In genomic region chr1:44151332-44151731, GRCh38 we compare ENCODE assay signal across 22 cellular contexts. TPM values are rescaled to one million over a fixed set of nuclear protein-coding genes. Genes with fewer than 3 reads are reported as not detected.
A peak's percentile ranks its signal among the peaks of the same experiment; 100 is the strongest.
DNase-seq lines count a peak whose midpoint lies in the region; ATAC-seq and TF ChIP-seq lines count a peak whose summit lies in the region.
"Had no signal": no experiment of that assay in that cellular context is flagged by ENCODE, and none has a peak within 500 bp of the region (broad histone marks: within the 10 kb centered on the region; RNA-seq: fewer than 3 reads in every experiment).

No MANE protein-coding gene starts in this region.

- no peaks in the 10 kb centered on the region for H3K36me3 Mint-ChIP-seq in activated T-cell treated with anti-CD3 and anti-CD28 coated beads, Interleukin-2, amount 50 U/mL, for 72 hours (ENCODE audit: insufficient read depth in 2 of 2)
- no peaks in the 10 kb centered on the region for H3K36me3 Mint-ChIP-seq in activated T-cell treated with anti-CD3 and anti-CD28 coated beads, Interleukin-2, amount 50 U/mL, for 24 hours (ENCODE audit: low read depth)
- H3K36me3 Mint-ChIP-seq: CD8-positive, alpha-beta T cell; IgD-negative memory B cell had no signal

- peak overlapping the region; percentile 2; the same call in 1 of the 2 replicates for H2AFZ ChIP-seq in OCI-LY3 (ENCODE audit: low read depth, low read length)
- H2AFZ ChIP-seq: GM23248 had no signal

- intact Hi-C loops in heart right ventricle (cut with DNase I) (no loop called here), spleen (cut with DNase I; ENCODE audit: low total_unique reads) (no loop called here)

- H3K4me3 Mint-ChIP-seq in activated T-cell treated with anti-CD3 and anti-CD28 coated beads, Interleukin-2, amount 50 U/mL, for 72 hours: peak overlapping the region in 1 of 2 donors; percentile 47
- H3K4me3 Mint-ChIP-seq in activated T-cell treated with anti-CD3 and anti-CD28 coated beads, Interleukin-2, amount 50 U/mL, for 24 hours: no peak overlapping the region
- H3K4me3 Mint-ChIP-seq: CD8-positive, alpha-beta T cell; IgD-negative memory B cell had no signal

- H3K9ac ChIP-seq in OCI-LY3 (ENCODE audit: low read length): peak overlapping the region; percentile 10; the same call in 1 of the 2 replicates
- H3K9ac ChIP-seq: BLaER1 treated with 17β-estradiol and CSF1 and Interleukin-3, amounts not matched to agents 10 nM and 100 nM; GM23248 had no signal

- no peaks in the 10 kb centered on the region for H4K20me1 ChIP-seq in OCI-LY3 (ENCODE audit: insufficient read depth, low read length)
- H4K20me1 ChIP-seq: BLaER1 treated with 17β-estradiol and CSF1 and Interleukin-3, amounts not matched to agents 10 nM and 100 nM had no signal

- H3K79me2 ChIP-seq in OCI-LY3 (ENCODE audit: low read length): no peaks in the 10 kb centered on the region

- H3K4me2 ChIP-seq in OCI-LY3 (ENCODE audit: low read length): peak overlapping the region; percentile 59
- H3K4me2 ChIP-seq: BLaER1 treated with 17β-estradiol and CSF1 and Interleukin-3, amounts not matched to agents 10 nM and 100 nM had no signal

- H3K36me3 ChIP-seq in OCI-LY3 (replicated peaks; ENCODE audit: low read depth, low read length): no peaks in the 10 kb centered on the region
- no peaks in the 10 kb centered on the region for H3K36me3 ChIP-seq in heart right ventricle
- no peaks in the 10 kb centered on the region for H3K36me3 ChIP-seq in spleen
- H3K36me3 ChIP-seq: BLaER1 treated with 17β-estradiol and CSF1 and Interleukin-3, amounts not matched to agents 10 nM and 100 nM; MG63; SJSA1 had no signal

- TF ChIP-seq CTCF in GM10248 (IDR thresholded peaks at IDR 0.05; ENCODE audit: control extremely low read depth, extremely low read depth, low read depth, missing control alignments) (no peak), GM12865 (IDR thresholded peaks at IDR 0.05; ENCODE audit: insufficient read depth, low read depth, low read length, missing control alignments) (no peak), OCI-LY3 (IDR thresholded peaks at IDR 0.05; ENCODE audit: low read depth, low read length) (no peak), heart right ventricle (IDR thresholded peaks at IDR 0.05) (no peak), spleen (IDR thresholded peaks at IDR 0.05 in 8 of 11, conservative IDR thresholded peaks at IDR 0.05 in 3 of 11) (no peak)

- POLR2A ChIA-PET in GM10248 (lab: Yijun Ruan, JAX): interaction anchor here (0.6 kb wide), 1 partner anchor 15 kb away, joined by 3 read pairs; no protein-coding TSS in a partner anchor

- WGBS in heart right ventricle, 2 donors: 71 to 74% methylated on average over 6 of the region's 6 CpGs
- WGBS in spleen, 5 donors: 55 to 82% (median 67%) methylated on average over 6 of the region's 6 CpGs

- CTCF ChIA-PET in GM10248 (lab: Yijun Ruan, JAX): interaction anchor here (0.9 to 1.6 kb wide), 5 partner anchors 12 to 64 kb away, joined by 3 to 6 read pairs (median 3); partner anchors contain the start of gene DMAP1

- H3K4me1 ChIP-seq in OCI-LY3 (ENCODE audit: low read length): peaks cover 14% of the 10 kb centered on the region
- H3K4me1 ChIP-seq in heart right ventricle: no peaks in the 10 kb centered on the region
- H3K4me1 ChIP-seq in spleen: no peaks in the 10 kb centered on the region

- H3K9me3 Mint-ChIP-seq in activated T-cell treated with anti-CD3 and anti-CD28 coated beads, Interleukin-2, amount 50 U/mL, for 72 hours: peaks cover 2% of the 10 kb centered on the region in 2 donors
- peaks cover 5% of the 10 kb centered on the region for H3K9me3 Mint-ChIP-seq in activated T-cell treated with anti-CD3 and anti-CD28 coated beads, Interleukin-2, amount 50 U/mL, for 24 hours
- H3K9me3 Mint-ChIP-seq: CD8-positive, alpha-beta T cell had no signal

- H3K9me3 ChIP-seq in OCI-LY3 (ENCODE audit: insufficient read depth, low read length) (no peaks in the 10 kb centered on the region), heart right ventricle (peaks cover 0 to 7% (median 0%) of the 10 kb centered on the region in 11 donors), spleen (peaks cover 0 to 9% (median 8%) of the 10 kb centered on the region in 8 donors)
- H3K9me3 ChIP-seq: MG63, SJSA1 had no signal

- H3K27me3 Mint-ChIP-seq in activated T-cell treated with anti-CD3 and anti-CD28 coated beads, Interleukin-2, amount 50 U/mL, for 72 hours (ENCODE audit: low read depth): peaks cover 17% of the 10 kb centered on the region
- peaks cover 29% of the 10 kb centered on the region for H3K27me3 Mint-ChIP-seq in activated T-cell treated with anti-CD3 and anti-CD28 coated beads, Interleukin-2, amount 50 U/mL, for 24 hours

- H3K4me3 ChIP-seq in GM12865 (ENCODE audit: low read depth, low read length) (no peak overlapping the region), OCI-LY3 (ENCODE audit: low read length) (peak overlapping the region; percentile 41), heart right ventricle (no peak overlapping the region), spleen (no peak overlapping the region)
- H3K4me3 ChIP-seq: BLaER1 treated with 17β-estradiol and CSF1 and Interleukin-3, amounts not matched to agents 10 nM and 100 nM; GM23248; MG63; SJSA1 had no signal

- no peaks in the 10 kb centered on the region for H3K4me1 Mint-ChIP-seq in activated T-cell treated with anti-CD3 and anti-CD28 coated beads, Interleukin-2, amount 50 U/mL, for 72 hours (ENCODE audit: low read depth)
- peaks cover 19% of the 10 kb centered on the region for H3K4me1 Mint-ChIP-seq in activated T-cell treated with anti-CD3 and anti-CD28 coated beads, Interleukin-2, amount 50 U/mL, for 24 hours (ENCODE audit: low read depth)
- H3K4me1 Mint-ChIP-seq: IgD-negative memory B cell had no signal

- DNase-seq in activated T-cell treated with anti-CD3 and anti-CD28 coated beads, Interleukin-2, amount 50 U/mL, for 72 hours: peak in 1 of 2 donors; percentile 1
- no peak for DNase-seq in activated T-cell treated with anti-CD3 and anti-CD28 coated beads, Interleukin-2, amount 50 U/mL, for 24 hours
- DNase-seq in GM10248 (ENCODE audit: extremely low spot score): peak; percentile 43
- peak; percentile 50 for DNase-seq in GM12865 (ENCODE audit: low read depth)
- no peak for DNase-seq in heart right ventricle
- no peak for DNase-seq in spleen
- DNase-seq: Calu3; CD8-positive, alpha-beta T cell; GF-D8; HCEC 1CT; Karpas-422; MG63; NCI-H1048; NCI-H1436; NCI-H1930; NCI-H345; NCI-H526 had no signal

- no peak for TF ChIP-seq POLR2A in spleen (IDR thresholded peaks at IDR 0.05)

- no peak overlapping the region for H3K27ac ChIP-seq in OCI-LY3 (ENCODE audit: low read length)
- no peak overlapping the region for H3K27ac ChIP-seq in heart right ventricle
- no peak overlapping the region for H3K27ac ChIP-seq in spleen
- H3K27ac ChIP-seq: BLaER1 treated with 17β-estradiol and CSF1 and Interleukin-3, amounts not matched to agents 10 nM and 100 nM; GM23248; SJSA1 had no signal

- H3K27ac Mint-ChIP-seq in activated T-cell treated with anti-CD3 and anti-CD28 coated beads, Interleukin-2, amount 50 U/mL, for 72 hours: peak overlapping the region; percentile 38
- H3K27ac Mint-ChIP-seq in activated T-cell treated with anti-CD3 and anti-CD28 coated beads, Interleukin-2, amount 50 U/mL, for 24 hours: no peak overlapping the region
- H3K27ac Mint-ChIP-seq: CD8-positive, alpha-beta T cell; IgD-negative memory B cell had no signal

- no peaks in the 10 kb centered on the region for H3K27me3 ChIP-seq in OCI-LY3 (ENCODE audit: low read depth, low read length)
- H3K27me3 ChIP-seq in heart right ventricle: peaks cover 0 to 35% (median 26%) of the 10 kb centered on the region in 7 donors
- peaks cover 0 to 29% (median 0%) of the 10 kb centered on the region in 7 donors for H3K27me3 ChIP-seq in spleen (replicated peaks in 1 of 7)
- H3K27me3 ChIP-seq: BLaER1 treated with 17β-estradiol and CSF1 and Interleukin-3, amounts not matched to agents 10 nM and 100 nM; MG63 had no signal

- ATAC-seq in activated T-cell treated with anti-CD3 and anti-CD28 coated beads, Interleukin-2, amount 50 U/mL, for 72 hours (replicated peaks in 1 of 2): peak in 1 of 2 donors; percentile 53
- no peak for ATAC-seq in heart right ventricle
- ATAC-seq: CD8-positive, alpha-beta T cell had no signal

RNA-seq across cellular contexts. Expression of gene KLF18, which starts 9.9 kb away (rescaled TPM):
- not detected for total RNA-seq in activated T-cell treated with anti-CD3 and anti-CD28 coated beads, Interleukin-2, amount 50 U/mL, for 72 hours
- total RNA-seq in heart right ventricle: not detected
- not detected for polyA plus RNA-seq in heart right ventricle
- not detected for total RNA-seq in spleen
- not detected for polyA plus RNA-seq in spleen
- total RNA-seq: Calu3; CD8-positive, alpha-beta T cell; GM23248; SJSA1 had no signal
- polyA plus RNA-seq: GM23248, IgD-negative memory B cell had no signal

RNA-seq across cellular contexts. Expression of gene KLF17, which starts 32.7 kb away (rescaled TPM):
- not detected for total RNA-seq in activated T-cell treated with anti-CD3 and anti-CD28 coated beads, Interleukin-2, amount 50 U/mL, for 72 hours
- total RNA-seq in heart right ventricle: under 1 TPM in 1 of 10 donors, not detected in 9; 0.12 TPM
- polyA plus RNA-seq in heart right ventricle: under 1 TPM in 1 of 2 donors, not detected in 1; 0.01 TPM
- total RNA-seq in spleen: under 1 TPM in 1 of 7 donors, not detected in 6; 0.26 TPM
- not detected for polyA plus RNA-seq in spleen
- total RNA-seq: Calu3; CD8-positive, alpha-beta T cell; SJSA1 had no signal
- polyA plus RNA-seq: IgD-negative memory B cell had no signal

Comparison
In these comparisons a context has a peak if more than half of its experiments do, and no peak if none do; other contexts are left out.
1. DNase-seq: peak in GM10248 (single experiment) and GM12865 (single experiment); none in activated T-cell treated with anti-CD3 and anti-CD28 coated beads, Interleukin-2, amount 50 U/mL, for 24 hours (single experiment), heart right ventricle (0 of 2) and spleen (single experiment).